Comparison of ENCODE assay signal across 8 cellular contexts in genomic region chr1:159188375-159188788, GRCh38. TPM values are rescaled to one million over a fixed set of nuclear protein-coding genes. Genes with fewer than 3 reads are reported as not detected.
DNase-seq lines count a peak whose midpoint lies in the region; ATAC-seq and TF ChIP-seq lines count a peak whose summit lies in the region.

No MANE protein-coding gene starts in this region.

- H3K9me2 ChIP-seq in SU-DHL-6 (replicated peaks; ENCODE audit: insufficient read depth, low read length) = no peaks in the 10 kb centered on the region

- no peak overlapping the region for H3K4me3 ChIP-seq in SU-DHL-6 (ENCODE audit: insufficient read depth, low read length, poor library complexity, severe bottlenecking)
- H3K4me3 ChIP-seq in cardiac muscle cell = peak overlapping the region; percentile 18
- H3K4me3 ChIP-seq in parathyroid adenoma (ENCODE audit: low read depth, low read length) = peak overlapping the region; percentile 11

- H3K27ac ChIP-seq in SU-DHL-6 (ENCODE audit: low read depth, low read length) = no peak overlapping the region
- no peak overlapping the region for H3K27ac ChIP-seq in cardiac muscle cell
- no peak overlapping the region for H3K27ac ChIP-seq in parathyroid adenoma

- H3K9me3 ChIP-seq in SU-DHL-6 (ENCODE audit: insufficient read depth, low read length) (no peaks in the 10 kb centered on the region), cardiac muscle cell (ENCODE audit: low read depth) (no peaks in the 10 kb centered on the region), parathyroid adenoma (ENCODE audit: control insufficient read depth, low read length) (no peaks in the 10 kb centered on the region)

- H3K36me3 ChIP-seq in SU-DHL-6 (ENCODE audit: low read length) (no peaks in the 10 kb centered on the region), cardiac muscle cell (no peaks in the 10 kb centered on the region), parathyroid adenoma (ENCODE audit: control insufficient read depth, insufficient read depth, low read length) (no peaks in the 10 kb centered on the region)

- H3K4me2 ChIP-seq in SU-DHL-6 (ENCODE audit: low read depth, low read length, poor library complexity, severe bottlenecking) (peak overlapping the region; percentile 11), parathyroid adenoma (ENCODE audit: low read length) (peak overlapping the region; percentile 66)

- no peak for TF ChIP-seq CTCF in SU-DHL-6 (IDR thresholded peaks at IDR 0.05; ENCODE audit: insufficient read depth, low read length, poor library complexity, severe bottlenecking)
- TF ChIP-seq CTCF in cardiac muscle cell (IDR thresholded peaks at IDR 0.05; ENCODE audit: low read depth, low read length) = peak; percentile 6
- TF ChIP-seq CTCF in parathyroid adenoma (IDR thresholded peaks at IDR 0.05) = no peak

- no peaks in the 10 kb centered on the region for H4K20me1 ChIP-seq in SU-DHL-6 (ENCODE audit: low read depth, low read length)

- no peaks in the 10 kb centered on the region for H3K79me2 ChIP-seq in SU-DHL-6 (ENCODE audit: insufficient read depth, low read length)
- H3K79me2 ChIP-seq in parathyroid adenoma = no peaks in the 10 kb centered on the region

- no peaks in the 10 kb centered on the region for H3K27me3 ChIP-seq in SU-DHL-6 (ENCODE audit: low read length)
- H3K27me3 ChIP-seq in cardiac muscle cell = no peaks in the 10 kb centered on the region
- no peaks in the 10 kb centered on the region for H3K27me3 ChIP-seq in parathyroid adenoma (ENCODE audit: control insufficient read depth, insufficient read depth, low read length)

- H3F3A ChIP-seq in SU-DHL-6 (ENCODE audit: insufficient read depth) = no peaks in the 10 kb centered on the region

- no peaks in the 10 kb centered on the region for H3K4me1 ChIP-seq in cardiac muscle cell (ENCODE audit: low read depth)
- no peaks in the 10 kb centered on the region for H3K4me1 ChIP-seq in parathyroid adenoma

- ATAC-seq in Right ventricle myocardium inferior (peak; percentile 90), HG03066 (IDR thresholded peaks at IDR 0.05; ENCODE audit: low read depth, unreplicated experiment) (peak; percentile 95)

- intact Hi-C loops in Right ventricle myocardium inferior (cut with DNase I) (no loop called here), cardiac septum (cut with DNase I) (no loop called here)

- DNase-seq in Right ventricle myocardium inferior (ENCODE audit: missing footprints) = peak; percentile 80
- no peak for DNase-seq in cardiac septum (ENCODE audit: low spot score)
- peak; percentile 60 to 89 for DNase-seq in cardiac muscle cell (ENCODE audit: low read depth in 1 of 2, low spot score in 1 of 2)
- DNase-seq in middle frontal gyrus (ENCODE audit: extremely low spot score, low spot score) = no peak
- DNase-seq in central memory CD4-positive, alpha-beta T cell = no peak

- H2AFZ ChIP-seq in SU-DHL-6 (ENCODE audit: low read depth, low read length, severe bottlenecking) (no peak overlapping the region), parathyroid adenoma (peak overlapping the region; percentile 72)

- H3K9ac ChIP-seq in SU-DHL-6 (ENCODE audit: low read length) (no peak overlapping the region), parathyroid adenoma (no peak overlapping the region)

RNA-seq across cellular contexts. Expression of gene ACKR1, which starts 16.3 kb away (rescaled TPM):
- total RNA-seq in Right ventricle myocardium inferior (16.2 TPM), cardiac septum (22.5 TPM), cardiac muscle cell (0.18 and 0.63 TPM in 2 replicates)
- 0.33 TPM in 1 of 2 replicates, not detected in the other for polyA plus RNA-seq in cardiac muscle cell

RNA-seq across cellular contexts. Expression of gene CADM3, which starts 17.0 kb away (rescaled TPM):
- total RNA-seq in Right ventricle myocardium inferior = 6.4 TPM
- 1.0 TPM for total RNA-seq in cardiac septum
- 1.7 and 3.1 TPM in 2 replicates for total RNA-seq in cardiac muscle cell
- polyA plus RNA-seq in cardiac muscle cell = 0.51 and 1.3 TPM in 2 replicates

Comparison
In these comparisons a context has a peak if more than half of its experiments do, and no peak if none do; other contexts are left out.
1. DNase-seq: peak in Right ventricle myocardium inferior (single experiment) and cardiac muscle cell (2 of 2); none in cardiac septum (single experiment), middle frontal gyrus (single experiment) and central memory CD4-positive, alpha-beta T cell (single experiment).
2. RNA of gene ACKR1, which starts 16.3 kb away (total RNA-seq): 22.5 TPM in cardiac septum (single experiment) and 16.2 TPM in Right ventricle myocardium inferior (single experiment); 0.18 to 0.63 TPM in cardiac muscle cell; every median in the first group is over 10 times any median in the second.